Comparison of ENCODE assay signal across 14 cellular contexts in genomic region chr19:1601613-1602064, GRCh38. TPM values are rescaled to one million over a fixed set of nuclear protein-coding genes. Genes with fewer than 3 reads are reported as not detected.
DNase-seq lines count a peak whose midpoint lies in the region; ATAC-seq, FAIRE-seq and TF ChIP-seq lines count a peak whose summit lies in the region.
"Had no signal": no experiment of that assay in that cellular context is flagged by ENCODE, and none has a peak within 500 bp of the region (broad histone marks: within the 10 kb centered on the region; RNA-seq: fewer than 3 reads in every experiment).

No MANE protein-coding gene starts in this region.

- H3K27ac ChIP-seq in GM12878 (ENCODE audit: control insufficient read depth, insufficient read depth) (no peak overlapping the region), mesenchymal stem cell (ENCODE audit: low read length, poor library complexity, severe bottlenecking) (no peak overlapping the region)
- H3K27ac ChIP-seq: ascending aorta, transverse colon had no signal

- H3K14ac ChIP-seq in mesenchymal stem cell (ENCODE audit: low read length in 2 of 2), result no peak overlapping the region

- no TSS peak for BruUV-seq in GM12878 (replicated peaks; lab: Mats Ljungman, UMichigan)

- no peak for FAIRE-seq in GM12878 (lab: Jason Lieb, UNC)
- FAIRE-seq: kidney had no signal

- intact Hi-C loops in activated naive CD4-positive, alpha-beta T cell treated with anti-CD3 and anti-CD28 coated beads for 36 hours (cut with micrococcal nuclease), result no loop called here
- intact Hi-C loops in GM12878 (cut with micrococcal nuclease; ENCODE audit: unreplicated experiment), result no loop called here

- no peak overlapping the region for H3K4me2 ChIP-seq in GM12878 (ENCODE audit: control insufficient read depth, insufficient read depth)
- no peak overlapping the region for H3K4me2 ChIP-seq in mesenchymal stem cell (ENCODE audit: low read length, poor library complexity, severe bottlenecking)

- H3K4ac ChIP-seq in mesenchymal stem cell (ENCODE audit: low read depth in 1 of 2, low read length in 2 of 2), result no peak overlapping the region

- H3K79me2 ChIP-seq in GM12878 (ENCODE audit: control insufficient read depth, insufficient read depth, low read length), result peaks cover 31% of the 10 kb centered on the region

- TF ChIP-seq RAD21 in GM12878 (IDR thresholded peaks at IDR 0.05; ENCODE audit: insufficient read depth, low read depth, low read length), result no peak

- ATAC-seq in GM12878, result no peak
- ATAC-seq: activated T-cell treated with anti-CD3 and anti-CD28 coated beads, Interleukin-2, amount 50 U/mL, for 72 hours; effector memory CD8-positive, alpha-beta T cell had no signal

- no peak overlapping the region for H4K91ac ChIP-seq in mesenchymal stem cell (ENCODE audit: low read length)

- H3K18ac ChIP-seq in mesenchymal stem cell (ENCODE audit: low read depth in 1 of 2, low read length in 2 of 2), result no peak overlapping the region

- POLR2A ChIA-PET in GM12878 (lab: Charles Lee), result interaction anchor here (0.6 to 1.3 kb wide), 2 partner anchors 9 to 229 kb away, joined by 3 to 4 read pairs; partner anchors contain the start of gene MBD3

- H3K4me3 Mint-ChIP-seq in activated naive CD4-positive, alpha-beta T cell treated with anti-CD3 and anti-CD28 coated beads for 36 hours, result no peak overlapping the region
- no peak overlapping the region for H3K4me3 Mint-ChIP-seq in nephron progenitor cell
- H3K4me3 Mint-ChIP-seq: activated T-cell treated with anti-CD3 and anti-CD28 coated beads, Interleukin-2, amount 50 U/mL, for 72 hours; effector memory CD8-positive, alpha-beta T cell had no signal

- no peak overlapping the region for H2BK120ac ChIP-seq in mesenchymal stem cell (ENCODE audit: low read depth, low read length)

- H2BK12ac ChIP-seq in mesenchymal stem cell (ENCODE audit: low read length in 2 of 2), result no peak overlapping the region

- H3K9ac ChIP-seq in GM12878 (ENCODE audit: control insufficient read depth, insufficient read depth, low read length) (no peak overlapping the region), mesenchymal stem cell (ENCODE audit: low read length) (no peak overlapping the region)

- H3K4me3 ChIP-seq in GM12878 (no peak overlapping the region), mesenchymal stem cell (ENCODE audit: insufficient read depth in 1 of 2, low read depth in 1 of 2, low read length in 2 of 2) (no peak overlapping the region)
- H3K4me3 ChIP-seq: ascending aorta, transverse colon had no signal

- TF ChIP-seq EP300 in GM12878 (IDR thresholded peaks at IDR 0.05; ENCODE audit: borderline replicate concordance in 1 of 2, control insufficient read depth in 1 of 2, low read depth in 2 of 2, low read length in 2 of 2), result no peak

- H3K4me1 ChIP-seq in GM12878 (ENCODE audit: control insufficient read depth, insufficient read depth, low read length) (peaks cover 9% of the 10 kb centered on the region), mesenchymal stem cell (ENCODE audit: control insufficient read depth, insufficient read depth, low read depth, low read length) (peaks cover 18% of the 10 kb centered on the region)

- H3K9me3 ChIP-seq in GM12878 (replicated peaks; ENCODE audit: control insufficient read depth, insufficient read depth, low read length), result no peaks in the 10 kb centered on the region
- no peaks in the 10 kb centered on the region for H3K9me3 ChIP-seq in mesenchymal stem cell (ENCODE audit: control insufficient read depth, low read length)
- H3K9me3 ChIP-seq: ascending aorta, transverse colon had no signal

- H3K4me1 Mint-ChIP-seq in activated naive CD4-positive, alpha-beta T cell treated with anti-CD3 and anti-CD28 coated beads for 36 hours (ENCODE audit: low read depth), result peaks cover 29% of the 10 kb centered on the region
- H3K4me1 Mint-ChIP-seq in nephron progenitor cell, result peaks cover 17% of the 10 kb centered on the region

- no peaks in the 10 kb centered on the region for H4K20me1 ChIP-seq in GM12878 (ENCODE audit: control insufficient read depth, insufficient read depth)

- peaks cover 6 to 18% of the 10 kb centered on the region in 2 experiments; a peak in 3 of 4 replicates for H3K36me3 ChIP-seq in GM12878 (ENCODE audit: control insufficient read depth in 2 of 2, insufficient read depth in 2 of 2, low read length in 1 of 2)
- peaks cover 35 to 47% of the 10 kb centered on the region in 2 experiments for H3K36me3 ChIP-seq in mesenchymal stem cell (ENCODE audit: control insufficient read depth in 1 of 2, insufficient read depth in 2 of 2, low read depth in 1 of 2, low read length in 2 of 2)

- H3K27me3 Mint-ChIP-seq in activated naive CD4-positive, alpha-beta T cell treated with anti-CD3 and anti-CD28 coated beads for 36 hours (ENCODE audit: low read depth), result no peaks in the 10 kb centered on the region
- H3K27me3 Mint-ChIP-seq in nephron progenitor cell (ENCODE audit: low read depth, poor library complexity), result peaks cover 9% of the 10 kb centered on the region
- H3K27me3 Mint-ChIP-seq: effector memory CD8-positive, alpha-beta T cell had no signal

- no peak overlapping the region for H2AK5ac ChIP-seq in mesenchymal stem cell (ENCODE audit: low read length, severe bottlenecking)

- no peak for DNase-seq in activated naive CD4-positive, alpha-beta T cell treated with anti-CD3 and anti-CD28 coated beads for 36 hours
- no peak for DNase-seq in activated naive CD4-positive, alpha-beta T cell (lab: John Stamatoyannopoulos, UW)
- DNase-seq in HUDEP-2 (lab: John Stamatoyannopoulos, UW; ENCODE audit: unreplicated experiment in 76 of 76) (peak in 55 of 76 experiments; percentile 9 to 93 (median 50)), GM12878 (ENCODE audit: low read depth, low spot score) (no peak), nephron progenitor cell (no peak), NK-92 (lab: John Stamatoyannopoulos, UW; ENCODE audit: unreplicated experiment) (no peak), mesenchymal stem cell (no peak)
- no peak for DNase-seq in activated CD4-positive, alpha-beta T cell treated with anti-CD3 and anti-CD28 coated beads for 4 hours
- DNase-seq: activated T-cell treated with anti-CD3 and anti-CD28 coated beads, Interleukin-2, amount 50 U/mL, for 72 hours; effector memory CD8-positive, alpha-beta T cell; kidney; NCI-H2107; transverse colon had no signal

- TF ChIP-seq CTCF in GM12878 (IDR thresholded peaks at IDR 0.05 in 2 of 3, conservative IDR thresholded peaks at IDR 0.05 in 1 of 3; ENCODE audit: control insufficient read depth in 2 of 3, extremely low read depth in 1 of 3, insufficient read depth in 1 of 3, low read depth in 3 of 3, low read length in 3 of 3), result 0 out of 6 replicates have a peak, but pooled peaks of 2 of the 3 experiments have one; percentile 9
- TF ChIP-seq CTCF in nephron progenitor cell (IDR thresholded peaks at IDR 0.05), result peak; percentile 7

- H3K36me3 Mint-ChIP-seq in activated naive CD4-positive, alpha-beta T cell treated with anti-CD3 and anti-CD28 coated beads for 36 hours (ENCODE audit: low read depth), result peaks cover 18% of the 10 kb centered on the region
- H3K36me3 Mint-ChIP-seq in nephron progenitor cell (ENCODE audit: low read depth), result peaks cover 31% of the 10 kb centered on the region

- H2AFZ ChIP-seq in GM12878 (ENCODE audit: control insufficient read depth, low read depth, low read length) (no peak overlapping the region), mesenchymal stem cell (ENCODE audit: low read depth, low read length) (no peak overlapping the region)

- H3K27ac Mint-ChIP-seq in activated naive CD4-positive, alpha-beta T cell treated with anti-CD3 and anti-CD28 coated beads for 36 hours, result peak overlapping the region; percentile 41
- H3K27ac Mint-ChIP-seq in nephron progenitor cell, result peak overlapping the region; percentile 84
- H3K27ac Mint-ChIP-seq: activated T-cell treated with anti-CD3 and anti-CD28 coated beads, Interleukin-2, amount 50 U/mL, for 72 hours; effector memory CD8-positive, alpha-beta T cell had no signal

- no peak overlapping the region for H2BK15ac ChIP-seq in mesenchymal stem cell (ENCODE audit: low read depth, poor library complexity, severe bottlenecking)

- no peak for TF ChIP-seq POLR2A in GM12878 (IDR thresholded peaks at IDR 0.05; ENCODE audit: low read depth, low read length)

- no peaks in the 10 kb centered on the region for H3K9me3 Mint-ChIP-seq in activated naive CD4-positive, alpha-beta T cell treated with anti-CD3 and anti-CD28 coated beads for 36 hours
- no peaks in the 10 kb centered on the region for H3K9me3 Mint-ChIP-seq in nephron progenitor cell
- H3K9me3 Mint-ChIP-seq: activated T-cell treated with anti-CD3 and anti-CD28 coated beads, Interleukin-2, amount 50 U/mL, for 72 hours; effector memory CD8-positive, alpha-beta T cell had no signal

- H3K27me3 ChIP-seq in GM12878 (replicated peaks in 1 of 2; ENCODE audit: control insufficient read depth in 2 of 2, insufficient read depth in 2 of 2, low read length in 1 of 2) (no peaks in the 10 kb centered on the region), mesenchymal stem cell (ENCODE audit: control insufficient read depth in 1 of 2, insufficient read depth in 1 of 2, low read length in 2 of 2) (no peaks in the 10 kb centered on the region)
- H3K27me3 ChIP-seq: ascending aorta, transverse colon had no signal

- H2BK5ac ChIP-seq in mesenchymal stem cell (ENCODE audit: low read depth, low read length, poor library complexity, severe bottlenecking), result no peak overlapping the region

- CTCF ChIA-PET in activated naive CD4-positive, alpha-beta T cell treated with anti-CD3 and anti-CD28 coated beads for 36 hours (lab: Charles Lee), result no interaction called here
- CTCF ChIA-PET in GM12878 (lab: Yijun Ruan, JAX), result no interaction called here

- H3K79me1 ChIP-seq in mesenchymal stem cell (replicated peaks; ENCODE audit: low read length, poor library complexity, severe bottlenecking), result peaks cover 24% of the 10 kb centered on the region

- H4K8ac ChIP-seq in mesenchymal stem cell (ENCODE audit: low read length), result no peak overlapping the region

- H3K23ac ChIP-seq in mesenchymal stem cell (ENCODE audit: low read length in 2 of 2), result no peak overlapping the region

- SMC1A ChIA-PET in GM12878 (lab: Charles Lee; ENCODE audit: uncharacterized antibody, unreplicated experiment), result interaction anchor here (1.2 kb wide), 1 partner anchor 8 kb away, joined by 5 read pairs; no protein-coding TSS in a partner anchor

- in situ Hi-C loops in GM12878 (cut with MboI), result no loop called here

- 89% methylated on average over 14 of the region's 14 CpGs for WGBS in GM12878 (ENCODE audit: insufficient coverage, insufficient replicate concordance, low lambda C conversion rate, missing lambda C conversion rate)
- WGBS in mesenchymal stem cell, result 97% methylated on average over 14 of the region's 14 CpGs

- RAD21 ChIA-PET in GM12878 (lab: Charles Lee; ENCODE audit: unreplicated experiment), result no interaction called here

RNA-seq across cellular contexts. Expression of gene UQCR11, which starts 3.6 kb away (rescaled TPM):
- total RNA-seq in activated naive CD4-positive, alpha-beta T cell treated with anti-CD3 and anti-CD28 coated beads for 36 hours, result 100 to 1,000 TPM; 281 to 293 TPM
- 26.2 and 28.8 TPM in 2 replicates for total RNA-seq in GM12878 (2013; cell fraction: nucleolus; rRNA removed)
- total RNA-seq in GM12878 (2014; rRNA removed), result 107 and 113 TPM in 2 replicates
- total RNA-seq in GM12878 (2014; rRNA removed; fragmentation: Illumina TruSeq; extraction: Trizol), result 28.6 and 30.2 TPM in 2 replicates
- 223 and 247 TPM in 2 replicates for total RNA-seq in GM12878 (2021)
- polyA plus RNA-seq in GM12878 (2011; ENCODE audit: low read depth), result 21.7 TPM
- polyA plus RNA-seq in GM12878 (2011; rRNA removed), result 191 and 219 TPM in 2 replicates
- polyA plus RNA-seq in GM12878 (2011; cell fraction: cytosol; rRNA removed), result 138 and 274 TPM in 2 replicates
- polyA plus RNA-seq in GM12878 (2011; cell fraction: nucleus; rRNA removed), result 79.3 and 87.4 TPM in 2 replicates
- polyA plus RNA-seq in GM12878 (2012), result 111 and 143 TPM in 2 replicates
- 15.8 and 29.0 TPM in 2 replicates for polyA plus RNA-seq in GM12878 (2014; fragmentation: Illumina TruSeq; extraction: Trizol)
- polyA plus RNA-seq in GM12878 (2014; fragmentation: Nextera tagmentation; extraction: Ambion mirVana), result 100 to 1,000 TPM; 166 to 418 TPM
- 146 and 157 TPM in 2 replicates for polyA plus RNA-seq in GM12878 (2014; rRNA removed)
- 100 to 1,000 TPM; 520 to 586 TPM for polyA plus RNA-seq in GM12878 (2016; fragmentation: Nextera tagmentation; extraction: Ambion mirVana)
- polyA minus RNA-seq in GM12878 (2011; rRNA and poly(A)+ RNA removed), result 13.8 and 24.5 TPM in 2 replicates
- 18.3 and 26.5 TPM in 2 replicates for polyA minus RNA-seq in GM12878 (2011; cell fraction: cytosol; rRNA and poly(A)+ RNA removed)
- polyA minus RNA-seq in GM12878 (2011; cell fraction: nucleus; rRNA and poly(A)+ RNA removed), result 12.0 and 23.8 TPM in 2 replicates
- 214 TPM for polyA plus RNA-seq in mesenchymal stem cell (2013, experiment 1 of 2)
- 220 TPM for polyA plus RNA-seq in mesenchymal stem cell (2013, experiment 2 of 2)

RNA-seq across cellular contexts. Expression of gene MBD3, which starts 9.0 kb away (rescaled TPM):
- 10 to 100 TPM; 58.1 to 63.7 TPM for total RNA-seq in activated naive CD4-positive, alpha-beta T cell treated with anti-CD3 and anti-CD28 coated beads for 36 hours
- 37.4 and 45.4 TPM in 2 replicates for total RNA-seq in GM12878 (2013; cell fraction: nucleolus; rRNA removed)
- total RNA-seq in GM12878 (2014; rRNA removed) (93.6 and 105 TPM in 2 replicates), GM12878 (2014; rRNA removed; fragmentation: Illumina TruSeq; extraction: Trizol) (16.7 and 21.0 TPM in 2 replicates), GM12878 (2021) (95.9 and 107 TPM in 2 replicates)
- 8.0 TPM for polyA plus RNA-seq in GM12878 (2011; ENCODE audit: low read depth)
- polyA plus RNA-seq in GM12878 (2011; rRNA removed) (10.2 and 21.8 TPM in 2 replicates), GM12878 (2014; fragmentation: Illumina TruSeq; extraction: Trizol) (2.9 and 6.6 TPM in 2 replicates), GM12878 (2014; fragmentation: Nextera tagmentation; extraction: Ambion mirVana) (1 to 10 TPM in 1 of 2 experiments, under 1 TPM in 1; 0.13 to 1.7 TPM), GM12878 (2014; rRNA removed) (91.0 and 117 TPM in 2 replicates), GM12878 (2016; fragmentation: Nextera tagmentation; extraction: Ambion mirVana) (10 to 100 TPM; 22.0 to 40.2 TPM)
- 40.6 and 75.9 TPM in 2 replicates for polyA plus RNA-seq in GM12878 (2011; cell fraction: cytosol; rRNA removed)
- 66.8 and 112 TPM in 2 replicates for polyA plus RNA-seq in GM12878 (2011; cell fraction: nucleus; rRNA removed)
- 39.0 and 47.6 TPM in 2 replicates for polyA plus RNA-seq in GM12878 (2012)
- 27.1 and 50.4 TPM in 2 replicates for polyA minus RNA-seq in GM12878 (2011; rRNA and poly(A)+ RNA removed)
- 25.1 and 31.5 TPM in 2 replicates for polyA minus RNA-seq in GM12878 (2011; cell fraction: cytosol; rRNA and poly(A)+ RNA removed)
- 11.4 and 26.6 TPM in 2 replicates for polyA minus RNA-seq in GM12878 (2011; cell fraction: nucleus; rRNA and poly(A)+ RNA removed)
- 43.8 TPM for polyA plus RNA-seq in mesenchymal stem cell (2013, experiment 1 of 2)
- polyA plus RNA-seq in mesenchymal stem cell (2013, experiment 2 of 2), result 41.6 TPM

RNA-seq across cellular contexts. Expression of gene MEX3D, which starts 33.5 kb away (rescaled TPM):
- total RNA-seq in activated naive CD4-positive, alpha-beta T cell treated with anti-CD3 and anti-CD28 coated beads for 36 hours, result 1 to 10 TPM; 2.0 to 2.1 TPM
- total RNA-seq in GM12878 (2013; cell fraction: nucleolus; rRNA removed), result 0.75 and 0.95 TPM in 2 replicates
- total RNA-seq in GM12878 (2014; rRNA removed) (4.3 and 5.7 TPM in 2 replicates), GM12878 (2014; rRNA removed; fragmentation: Illumina TruSeq; extraction: Trizol) (0.76 and 1.2 TPM in 2 replicates), GM12878 (2021) (6.1 and 6.8 TPM in 2 replicates)
- 0.22 TPM for polyA plus RNA-seq in GM12878 (2011; ENCODE audit: low read depth)
- polyA plus RNA-seq in GM12878 (2011; rRNA removed) (0.55 and 0.87 TPM in 2 replicates), GM12878 (2014; fragmentation: Illumina TruSeq; extraction: Trizol) (0.43 TPM in 2 replicates), GM12878 (2014; fragmentation: Nextera tagmentation; extraction: Ambion mirVana) (1 to 10 TPM in 1 of 2 experiments, under 1 TPM in 1; 0.42 to 1.6 TPM), GM12878 (2014; rRNA removed) (3.3 and 3.6 TPM in 2 replicates), GM12878 (2016; fragmentation: Nextera tagmentation; extraction: Ambion mirVana) (under 1 TPM; 0.18 to 0.63 TPM)
- 1.0 and 2.9 TPM in 2 replicates for polyA plus RNA-seq in GM12878 (2011; cell fraction: cytosol; rRNA removed)
- 0.96 and 2.0 TPM in 2 replicates for polyA plus RNA-seq in GM12878 (2011; cell fraction: nucleus; rRNA removed)
- polyA plus RNA-seq in GM12878 (2012), result 1.9 and 2.2 TPM in 2 replicates
- 0.22 and 0.62 TPM in 2 replicates for polyA minus RNA-seq in GM12878 (2011; rRNA and poly(A)+ RNA removed)
- 4.4 TPM in 2 replicates for polyA minus RNA-seq in GM12878 (2011; cell fraction: cytosol; rRNA and poly(A)+ RNA removed)
- polyA minus RNA-seq in GM12878 (2011; cell fraction: nucleus; rRNA and poly(A)+ RNA removed), result 0.24 and 0.96 TPM in 2 replicates
- polyA plus RNA-seq in mesenchymal stem cell (2013, experiment 1 of 2), result 26.4 TPM
- 26.2 TPM for polyA plus RNA-seq in mesenchymal stem cell (2013, experiment 2 of 2)

RNA-seq across cellular contexts. Expression of gene TCF3, which starts 50.8 kb away (rescaled TPM):
- 10 to 100 TPM; 84.8 to 86.7 TPM for total RNA-seq in activated naive CD4-positive, alpha-beta T cell treated with anti-CD3 and anti-CD28 coated beads for 36 hours
- 89.3 and 101 TPM in 2 replicates for total RNA-seq in GM12878 (2013; cell fraction: nucleolus; rRNA removed)
- total RNA-seq in GM12878 (2014; rRNA removed) (147 and 165 TPM in 2 replicates), GM12878 (2014; rRNA removed; fragmentation: Illumina TruSeq; extraction: Trizol) (65.3 and 81.4 TPM in 2 replicates), GM12878 (2021) (262 and 282 TPM in 2 replicates)
- polyA plus RNA-seq in GM12878 (2011; ENCODE audit: low read depth), result 129 TPM
- polyA plus RNA-seq in GM12878 (2011; rRNA removed) (52.4 and 65.0 TPM in 2 replicates), GM12878 (2014; fragmentation: Illumina TruSeq; extraction: Trizol) (32.7 and 76.5 TPM in 2 replicates), GM12878 (2014; fragmentation: Nextera tagmentation; extraction: Ambion mirVana) (10 to 100 TPM in 1 of 2 experiments, 1 to 10 TPM in 1; 6.7 to 24.0 TPM), GM12878 (2014; rRNA removed) (191 and 239 TPM in 2 replicates), GM12878 (2016; fragmentation: Nextera tagmentation; extraction: Ambion mirVana) (10 to 100 TPM; 50.6 to 58.3 TPM)
- polyA plus RNA-seq in GM12878 (2011; cell fraction: cytosol; rRNA removed), result 82.5 and 151 TPM in 2 replicates
- polyA plus RNA-seq in GM12878 (2011; cell fraction: nucleus; rRNA removed), result 292 and 390 TPM in 2 replicates
- polyA plus RNA-seq in GM12878 (2012), result 223 and 266 TPM in 2 replicates
- 24.4 and 53.7 TPM in 2 replicates for polyA minus RNA-seq in GM12878 (2011; rRNA and poly(A)+ RNA removed)
- 50.1 and 67.3 TPM in 2 replicates for polyA minus RNA-seq in GM12878 (2011; cell fraction: cytosol; rRNA and poly(A)+ RNA removed)
- 29.3 and 52.0 TPM in 2 replicates for polyA minus RNA-seq in GM12878 (2011; cell fraction: nucleus; rRNA and poly(A)+ RNA removed)
- polyA plus RNA-seq in mesenchymal stem cell (2013, experiment 1 of 2), result 108 TPM
- polyA plus RNA-seq in mesenchymal stem cell (2013, experiment 2 of 2), result 111 TPM

Comparison
In these comparisons a context has a peak if more than half of its experiments do, and no peak if none do; other contexts are left out.
1. DNase-seq: peak in HUDEP-2 (55 of 76); none in activated naive CD4-positive, alpha-beta T cell treated with anti-CD3 and anti-CD28 coated beads for 36 hours (single experiment), activated naive CD4-positive, alpha-beta T cell (0 of 4), GM12878 (single experiment), nephron progenitor cell (single experiment), NK-92 (single experiment), mesenchymal stem cell (single experiment) and activated CD4-positive, alpha-beta T cell treated with anti-CD3 and anti-CD28 coated beads for 4 hours (0 of 2).